23 cellular contexts compared by ENCODE assay signal in genomic region chr3:127092368-127092767, GRCh38.
"Had no signal": no experiment of that assay in that cellular context is flagged by ENCODE, and none has a peak within 500 bp of the region (broad histone marks: within the 10 kb centered on the region; RNA-seq: fewer than 3 reads in every experiment).

No MANE protein-coding gene starts in this region.

- H3K27me3 Mint-ChIP-seq: progenitor cell of endocrine pancreas had no signal

- H3K36me3 ChIP-seq: left lung, neutrophil, pancreas, tibial nerve, upper lobe of left lung, uterus had no signal

- H3K4me3 ChIP-seq: coronary artery, left lung, pancreas, testis, tibial nerve, upper lobe of left lung, uterus had no signal

- H3K27ac Mint-ChIP-seq: effector memory CD8-positive, alpha-beta T cell; naive thymus-derived CD8-positive, alpha-beta T cell; progenitor cell of endocrine pancreas; stimulated activated memory B cell treated with anti-CD40 and anti-IgM and Interleukin-4, amounts not matched to agents 10 μg/mL and 1 μg/mL and 100 μg/mL, for 72 hours had no signal

- ATAC-seq: effector memory CD8-positive, alpha-beta T cell; left lung; naive thymus-derived CD8-positive, alpha-beta T cell; pancreas; sciatic nerve; stimulated activated memory B cell treated with anti-CD40 and anti-IgM and Interleukin-4, amounts not matched to agents 10 μg/mL and 1 μg/mL and 100 μg/mL, for 72 hours; stimulated activated naive CD8-positive, alpha-beta T cell treated with anti-CD3 and anti-CD28 coated beads, Interleukin-15, Interleukin-2, amounts not matched to agents 100 U/mL and 50 U/mL, for 24 hours had no signal

- DNase-seq: dermis blood vessel endothelial cell; effector memory CD8-positive, alpha-beta T cell; head of caudate nucleus; mesenchymal stem cell; midbrain; stimulated activated CD4-positive, alpha-beta T cell treated with anti-CD3 and anti-CD28 coated beads, Interleukin-4, amount 100 ng/mL, for 4 hours; stimulated activated naive CD8-positive, alpha-beta T cell treated with anti-CD3 and anti-CD28 coated beads, Interleukin-15, Interleukin-2, amounts not matched to agents 100 U/mL and 50 U/mL, for 24 hours; substantia nigra; testis; uterus had no signal

- FAIRE-seq: frontal cortex, keratinocyte, pancreas had no signal

- H3K9me3 Mint-ChIP-seq: central memory CD8-positive, alpha-beta T cell; effector memory CD8-positive, alpha-beta T cell had no signal

- H3K27ac ChIP-seq: coronary artery, left lung, neutrophil, pancreas, testis, tibial nerve, upper lobe of left lung, uterus had no signal

- H3K27me3 ChIP-seq: neutrophil, pancreas, testis, tibial nerve, upper lobe of left lung, uterus had no signal

- H3K4me3 Mint-ChIP-seq: central memory CD8-positive, alpha-beta T cell; effector memory CD8-positive, alpha-beta T cell; naive thymus-derived CD8-positive, alpha-beta T cell; stimulated activated memory B cell treated with anti-CD40 and anti-IgM and Interleukin-4, amounts not matched to agents 10 μg/mL and 1 μg/mL and 100 μg/mL, for 72 hours had no signal

- H3K36me3 Mint-ChIP-seq: naive thymus-derived CD8-positive, alpha-beta T cell; stimulated activated memory B cell treated with anti-CD40 and anti-IgM and Interleukin-4, amounts not matched to agents 10 μg/mL and 1 μg/mL and 100 μg/mL, for 72 hours had no signal

- H3K4me1 ChIP-seq: left lung, pancreas, testis, upper lobe of left lung, uterus had no signal

- H3K9me3 ChIP-seq: left lung, neutrophil, pancreas, testis, uterus had no signal

- H3K4me1 Mint-ChIP-seq: central memory CD8-positive, alpha-beta T cell; naive thymus-derived CD8-positive, alpha-beta T cell; stimulated activated memory B cell treated with anti-CD40 and anti-IgM and Interleukin-4, amounts not matched to agents 10 μg/mL and 1 μg/mL and 100 μg/mL, for 72 hours had no signal
